ENCODE assay signal across 17 cellular contexts in the genomic region with DNA sequence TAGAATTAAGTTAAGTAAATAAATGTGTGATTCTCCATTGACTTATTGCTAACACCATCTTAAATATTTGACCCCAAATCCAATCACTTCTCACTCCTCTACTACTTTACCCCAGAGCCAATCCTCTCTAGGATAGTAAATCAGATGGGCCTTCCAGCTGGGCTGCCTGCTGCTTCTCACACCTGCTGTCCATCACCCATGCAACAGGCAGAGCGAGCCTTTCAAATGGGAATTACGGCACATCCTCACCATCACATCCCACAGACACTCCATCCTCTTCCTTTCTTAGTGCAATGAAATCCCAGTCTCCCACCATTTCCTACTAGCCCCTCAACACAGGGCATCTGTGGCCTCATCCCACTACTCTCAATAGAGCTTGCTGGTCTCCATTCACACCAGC. TPM values are rescaled to one million over a fixed set of nuclear protein-coding genes. Genes with fewer than 3 reads are reported as not detected.
DNase-seq lines count a peak whose midpoint lies in the region; ATAC-seq, FAIRE-seq and TF ChIP-seq lines count a peak whose summit lies in the region.
"Had no signal": no experiment of that assay in that cellular context is flagged by ENCODE, and none has a peak within 500 bp of the region (broad histone marks: within the 10 kb centered on the region; RNA-seq: fewer than 3 reads in every experiment).

No MANE protein-coding gene starts in this region.

- H3K4me3 ChIP-seq in HUES64 (ENCODE audit: low read length) (no peak overlapping the region), bronchial epithelial cell (ENCODE audit: low read depth, low read length) (no peak overlapping the region), mucosa of descending colon (no peak overlapping the region), suprapubic skin (no peak overlapping the region)
- H3K4me3 ChIP-seq: GM23248 had no signal

- peak overlapping the region; percentile 84; the same call in 1 of the 2 replicates for H3K27ac ChIP-seq in HUES64 (ENCODE audit: low read depth, low read length)
- no peak overlapping the region for H3K27ac ChIP-seq in suprapubic skin
- H3K27ac ChIP-seq: GM23248, KMS-11 had no signal

- TF ChIP-seq CTCF in bronchial epithelial cell (IDR thresholded peaks at IDR 0.05; ENCODE audit: insufficient read depth, low read length, severe bottlenecking) = no peak
- TF ChIP-seq CTCF in mucosa of descending colon (IDR thresholded peaks at IDR 0.05) = no peak
- TF ChIP-seq CTCF in suprapubic skin (IDR thresholded peaks at IDR 0.05) = no peak

- WGBS in HUES64 = 69% methylated on average over 2 of the region's 2 CpGs
- 99% methylated on average over 2 of the region's 2 CpGs for WGBS in suprapubic skin

- no peak for ATAC-seq in mucosa of descending colon

- H3K27me3 ChIP-seq in HUES64 (ENCODE audit: insufficient read depth, low read length) = peaks cover 7% of the 10 kb centered on the region
- no peaks in the 10 kb centered on the region for H3K27me3 ChIP-seq in bronchial epithelial cell (ENCODE audit: control insufficient read depth, insufficient read depth, low read length)
- peaks cover 12% of the 10 kb centered on the region for H3K27me3 ChIP-seq in suprapubic skin

- H3K4me1 ChIP-seq in HUES64 (ENCODE audit: insufficient read depth, low read length) = peaks cover 43% of the 10 kb centered on the region
- peaks cover under 1% of the 10 kb centered on the region for H3K4me1 ChIP-seq in mucosa of descending colon (ENCODE audit: low read depth)
- peaks cover 11% of the 10 kb centered on the region for H3K4me1 ChIP-seq in suprapubic skin

- H3K9me3 ChIP-seq in HUES64 (ENCODE audit: insufficient read depth, low read depth, low read length) (no peaks in the 10 kb centered on the region), mucosa of descending colon (no peaks in the 10 kb centered on the region), suprapubic skin (no peaks in the 10 kb centered on the region)

- intact Hi-C loops in mucosa of descending colon (cut with DNase I, micrococcal nuclease) = no loop called here

- peak; percentile 76 for FAIRE-seq in bronchial epithelial cell (lab: Jason Lieb, UNC)

- H3K36me3 ChIP-seq in HUES64 (ENCODE audit: insufficient read depth, low read length) (no peaks in the 10 kb centered on the region), bronchial epithelial cell (ENCODE audit: control insufficient read depth, insufficient read depth, low read length) (no peaks in the 10 kb centered on the region), mucosa of descending colon (ENCODE audit: low read depth) (no peaks in the 10 kb centered on the region), suprapubic skin (no peaks in the 10 kb centered on the region)

- H3K9ac ChIP-seq in HUES64 (ENCODE audit: low read depth, low read length) = no peak overlapping the region
- H3K9ac ChIP-seq: GM23248, KMS-11 had no signal

- TF ChIP-seq EP300 in suprapubic skin (IDR thresholded peaks at IDR 0.05) = no peak

- DNase-seq in bronchial epithelial cell (ENCODE audit: low read depth) = no peak
- peak; percentile 12 for DNase-seq in islet precursor cell
- DNase-seq in mucosa of descending colon = no peak
- no peak for DNase-seq in activated CD4-positive, CD25-positive, alpha-beta regulatory T cell (lab: John Stamatoyannopoulos, UW)
- no peak for DNase-seq in suprapubic skin (ENCODE audit: low spot score in 2 of 2)
- no peak for DNase-seq in NCI-H345 (lab: John Stamatoyannopoulos, UW)
- DNase-seq: DMS 273 treated with DMSO at 0.1 percent for 48 hours, DND-41, GM23248, NCI-H1417, NCI-H2029, NCI-H526, Right ventricle myocardium superior, SW 1271 had no signal

- TF ChIP-seq POLR2A in suprapubic skin (IDR thresholded peaks at IDR 0.05) = no peak

RNA-seq across cellular contexts. Expression of a gene that starts 34.0 kb away (rescaled TPM):
- 2.4 TPM for polyA plus RNA-seq in HUES64 (2013, experiment 1 of 2)
- 2.7 TPM for polyA plus RNA-seq in HUES64 (2013, experiment 2 of 2)
- 14.2 and 24.2 TPM in 2 replicates for total RNA-seq in bronchial epithelial cell
- 100 to 1,000 TPM; 151 to 416 (median 198) TPM for total RNA-seq in mucosa of descending colon
- total RNA-seq in suprapubic skin = 100 to 1,000 TPM in 1 of 4 donors, 10 to 100 TPM in 3; 25.6 to 162 (median 62.2) TPM
- total RNA-seq: G401 had no signal
